ENCODE assay signal across 21 cellular contexts in genomic region chrX:29965634-29966033, GRCh38.
"Had no signal": no experiment of that assay in that cellular context is flagged by ENCODE, and none has a peak within 500 bp of the region (broad histone marks: within the 10 kb centered on the region; RNA-seq: fewer than 3 reads in every experiment).

No MANE protein-coding gene starts in this region.

- FAIRE-seq: RCC 7860 had no signal

- DNase-seq: KBM-7, MV-4-11, NCI-H1048, NCI-H1105, NCI-H1417, NCI-H1436 treated with DMSO at 0.1 percent for 48 hours, NCI-H1694, NCI-H187 treated with DMSO at 0.1 percent for 48 hours, NCI-H2029 treated with DMSO at 0.1 percent for 48 hours, NCI-H2171 treated with DMSO at 0.1 percent for 48 hours, NCI-H2227 treated with DMSO at 0.1 percent for 48 hours, NCI-H510A, NCI-H524 treated with DMSO at 0.1 percent for 48 hours, NCI-H69, NCI-H774, Right ventricle myocardium superior, RPMI8226, SIG-M5, SK-N-SH, SW 1271 had no signal

- H3K9me3 ChIP-seq: SK-N-SH had no signal

- H3K9ac ChIP-seq: SK-N-SH had no signal

- H3K4me2 ChIP-seq: SK-N-SH had no signal
